18 cellular contexts compared by ENCODE assay signal in the genomic region with DNA sequence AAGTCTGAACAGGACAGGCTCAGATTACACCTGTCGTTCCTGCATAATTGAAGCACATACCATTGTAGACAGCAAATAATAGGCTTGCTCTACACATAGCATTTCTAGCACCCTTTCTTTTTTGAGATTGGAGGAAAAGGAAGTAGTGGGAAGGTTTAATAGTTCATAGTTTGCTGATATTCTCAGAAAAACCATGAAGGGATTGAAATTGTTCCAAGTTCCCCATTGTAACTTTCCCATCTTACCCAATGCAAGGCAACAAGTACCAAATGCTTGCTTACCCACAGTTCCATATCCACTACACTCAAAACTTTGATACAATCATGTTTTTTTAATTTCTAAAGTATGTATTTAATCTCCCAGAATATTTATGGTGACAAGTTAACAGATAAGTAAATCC. TPM values are rescaled to one million over a fixed set of nuclear protein-coding genes. Genes with fewer than 3 reads are reported as not detected.
"Had no signal": no experiment of that assay in that cellular context is flagged by ENCODE, and none has a peak within 500 bp of the region (broad histone marks: within the 10 kb centered on the region; RNA-seq: fewer than 3 reads in every experiment).

No MANE protein-coding gene starts in this region.

- H3K27me3 Mint-ChIP-seq: activated naive CD8-positive, alpha-beta T cell treated with anti-CD3 and anti-CD28 coated beads, Interleukin-2, amount 10 ng/mL, durations not matched to agents 7 days and 5 days; stimulated activated naive CD8-positive, alpha-beta T cell treated with anti-CD3 and anti-CD28 coated beads, Interleukin-15, Interleukin-2, amounts not matched to agents 100 ng/mL and 50 ng/mL, for 24 hours; T-cell had no signal

- H3K9me3 Mint-ChIP-seq: activated naive CD4-positive, alpha-beta T cell treated with anti-CD3 and anti-CD28 coated beads for 36 hours; activated T-cell treated with anti-CD3 and anti-CD28 coated beads, Interleukin-2, amount 50 U/mL, for 4 hours; nephron progenitor cell; stimulated activated naive CD8-positive, alpha-beta T cell treated with anti-CD3 and anti-CD28 coated beads, Interleukin-15, Interleukin-2, amounts not matched to agents 100 ng/mL and 50 ng/mL, for 24 hours; T-cell had no signal

- H3K4me3 Mint-ChIP-seq: activated naive CD4-positive, alpha-beta T cell treated with anti-CD3 and anti-CD28 coated beads for 36 hours; activated naive CD8-positive, alpha-beta T cell treated with anti-CD3 and anti-CD28 coated beads, Interleukin-2, amount 10 ng/mL, durations not matched to agents 7 days and 5 days; activated T-cell treated with anti-CD3 and anti-CD28 coated beads, Interleukin-2, amount 50 U/mL, for 4 hours; nephron progenitor cell; stimulated activated naive CD8-positive, alpha-beta T cell treated with anti-CD3 and anti-CD28 coated beads, Interleukin-15, Interleukin-2, amounts not matched to agents 100 ng/mL and 50 ng/mL, for 24 hours; T-cell had no signal

- ATAC-seq: heart left ventricle, left cardiac atrium, mucosa of descending colon, T-cell had no signal

- H3K27ac Mint-ChIP-seq: activated naive CD4-positive, alpha-beta T cell treated with anti-CD3 and anti-CD28 coated beads for 36 hours; activated naive CD8-positive, alpha-beta T cell treated with anti-CD3 and anti-CD28 coated beads, Interleukin-2, amount 10 ng/mL, durations not matched to agents 7 days and 5 days; nephron progenitor cell; stimulated activated naive CD8-positive, alpha-beta T cell treated with anti-CD3 and anti-CD28 coated beads, Interleukin-15, Interleukin-2, amounts not matched to agents 100 ng/mL and 50 ng/mL, for 24 hours; T-cell had no signal

- DNase-seq: activated CD4-positive, CD25-positive, alpha-beta regulatory T cell; activated naive CD4-positive, alpha-beta T cell treated with anti-CD3 and anti-CD28 coated beads for 36 hours; activated naive CD8-positive, alpha-beta T cell treated with anti-CD3 and anti-CD28 coated beads, Interleukin-2, amount 10 ng/mL, durations not matched to agents 7 days and 5 days; activated T-cell treated with anti-CD3 and anti-CD28 coated beads, Interleukin-2, amount 50 U/mL, for 4 hours; amygdala; cerebellar nuclear complex; cortex of kidney; effector CD4-positive, alpha-beta T cell; heart left ventricle; left cardiac atrium; mesendoderm; mucosa of descending colon; nephron progenitor cell; substantia nigra; T-cell; thyroid gland had no signal

- H3K4me1 Mint-ChIP-seq: nephron progenitor cell, T-cell had no signal

RNA-seq across cellular contexts. Expression of a gene that starts 13.8 kb away (rescaled TPM):
- total RNA-seq: activated naive CD8-positive, alpha-beta T cell treated with anti-CD3 and anti-CD28 coated beads, Interleukin-2, amount 10 ng/mL, durations not matched to agents 7 days and 5 days; pulmonary artery endothelial cell had no signal
